In the genomic region with DNA sequence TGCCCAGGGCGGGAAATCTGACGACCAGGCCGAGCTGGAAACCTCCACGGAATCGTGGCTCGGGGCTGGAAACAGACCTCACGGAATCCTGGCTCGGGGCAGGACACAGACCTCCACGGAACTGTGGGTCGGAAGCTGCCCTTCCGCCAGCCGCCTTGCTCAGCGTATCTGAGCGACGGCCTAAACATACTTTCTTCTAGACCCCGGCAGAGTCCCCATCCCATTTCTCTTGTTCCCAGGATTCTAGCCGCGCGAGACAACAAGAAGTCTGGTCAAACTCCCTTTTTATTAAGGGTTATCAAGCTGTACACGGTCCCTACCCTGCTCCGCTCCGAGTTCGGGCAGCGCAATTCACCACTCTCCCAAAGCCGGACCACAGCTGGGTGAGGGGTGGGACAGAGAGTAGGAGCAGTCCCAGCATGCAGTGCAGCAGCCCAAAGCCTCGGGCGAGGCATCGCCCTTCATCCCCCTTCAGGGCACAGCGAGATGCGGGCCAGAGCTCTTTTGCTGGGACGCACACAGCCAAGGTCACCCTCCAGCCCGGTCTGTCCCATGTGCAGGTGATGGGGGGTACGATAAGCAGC, we compare ENCODE assay signal across 8 cellular contexts. TPM values are rescaled to one million over a fixed set of nuclear protein-coding genes. Genes with fewer than 3 reads are reported as not detected.
A peak's percentile ranks its signal among the peaks of the same experiment; 100 is the strongest.
DNase-seq lines count a peak whose midpoint lies in the region; ATAC-seq, FAIRE-seq and TF ChIP-seq lines count a peak whose summit lies in the region.

No MANE protein-coding gene starts in this region.

- peaks cover 4 to 62% (median 31%) of the 10 kb centered on the region in 11 experiments; a peak in 16 of 22 replicates for H4K20me1 ChIP-seq in BLaER1 treated with 17β-estradiol and CSF1 and Interleukin-3, amounts not matched to agents 10 nM and 100 nM
- no peaks in the 10 kb centered on the region for H4K20me1 ChIP-seq in MM.1S (ENCODE audit: insufficient read depth, low read length)
- H4K20me1 ChIP-seq in H1 (replicated peaks in 1 of 2; ENCODE audit: control insufficient read depth in 1 of 2, insufficient read depth in 2 of 2, low read length in 2 of 2) = peaks cover 0 to 8% of the 10 kb centered on the region in 2 experiments

- no peaks in the 10 kb centered on the region for H3K27me3 Mint-ChIP-seq in neural crest cell (ENCODE audit: low read depth)

- peak in 1 of 2 experiments; percentile 89; a peak in 2 of 3 replicates for TF ChIP-seq POLR2A in H1 (IDR thresholded peaks at IDR 0.05; ENCODE audit: control extremely low read depth in 1 of 2, low read depth in 2 of 2, low read length in 2 of 2)

- peak overlapping the region; percentile 47 to 72 (median 61) for H3K4me3 ChIP-seq in BLaER1 treated with 17β-estradiol and CSF1 and Interleukin-3, amounts not matched to agents 10 nM and 100 nM
- H3K4me3 ChIP-seq in MM.1S (ENCODE audit: low read length) (peak overlapping the region; percentile 76; the same call in 1 of the 2 replicates), H1 (ENCODE audit: extremely low read depth in 1 of 4, insufficient read depth in 2 of 4, low read depth in 3 of 4, low read length in 4 of 4) (peak overlapping the region; percentile 32 to 80 (median 70); a peak in 7 of 8 replicates)

- ATAC-seq in GM19351 (IDR thresholded peaks at IDR 0.05; ENCODE audit: unreplicated experiment) = no peak
- no peak for ATAC-seq in sciatic nerve
- ATAC-seq in HG02588 (IDR thresholded peaks at IDR 0.05; ENCODE audit: unreplicated experiment) = no peak

- peak overlapping the region; percentile 93 for H3K18ac ChIP-seq in H1 (ENCODE audit: extremely low read depth, low read length)

- no peaks in the 10 kb centered on the region; the same call in 1 of the 2 replicates for H3K79me1 ChIP-seq in H1 (ENCODE audit: low read depth, low read length)

- H3K56ac ChIP-seq in H1 (replicated peaks; ENCODE audit: insufficient read length, low read depth, low read length) = peak overlapping the region; percentile 12

- peaks cover 19% of the 10 kb centered on the region for H3K4me1 Mint-ChIP-seq in neural crest cell

- DNase-seq in MM.1S (no peak), H1 (ENCODE audit: low read depth in 1 of 2, low spot score in 2 of 2) (peak in 1 of 2 experiments; percentile 77), neural crest cell (ENCODE audit: low read depth, low spot score) (no peak), sciatic nerve (ENCODE audit: low spot score) (no peak)
- DNase-seq in stimulated activated CD4-positive, alpha-beta T cell treated with anti-CD3 and anti-CD28 coated beads, Interleukin-4, amount 100 ng/mL, for 1 hour = no peak

- no peak overlapping the region for H2BK20ac ChIP-seq in H1 (ENCODE audit: low read length)

- POLR2A ChIA-PET in H1 (lab: Charles Lee; ENCODE audit: partially characterized antibody) = interaction anchor here (0.6 to 14.0 kb wide), 30 partner anchors 8 to 195 kb away, joined by 3 to 190 read pairs (median 4); a partner anchor contains a TSS

- peak overlapping the region; percentile 83 for H3K14ac ChIP-seq in H1 (ENCODE audit: insufficient read length)

- no peaks in the 10 kb centered on the region for H3K9me3 ChIP-seq in BLaER1 treated with 17β-estradiol and CSF1 and Interleukin-3, amounts not matched to agents 10 nM and 100 nM (replicated peaks in 1 of 11)
- H3K9me3 ChIP-seq in MM.1S (replicated peaks; ENCODE audit: insufficient read depth, low read length) = no peaks in the 10 kb centered on the region
- no peaks in the 10 kb centered on the region for H3K9me3 ChIP-seq in H1 (ENCODE audit: insufficient read depth in 2 of 2, low read depth in 1 of 2, low read length in 1 of 2)

- H2BK5ac ChIP-seq in H1 (ENCODE audit: low read depth, low read length) = peak overlapping the region; percentile 97

- no peaks in the 10 kb centered on the region for H3K9me2 ChIP-seq in MM.1S (replicated peaks; ENCODE audit: insufficient read depth, low read length)

- H2BK15ac ChIP-seq in H1 (ENCODE audit: low read length) = no peak overlapping the region

- H3K36me3 ChIP-seq in BLaER1 treated with 17β-estradiol and CSF1 and Interleukin-3, amounts not matched to agents 10 nM and 100 nM = peaks cover 51 to 74% (median 57%) of the 10 kb centered on the region in 11 experiments
- no peaks in the 10 kb centered on the region; the same call in 1 of the 2 replicates for H3K36me3 ChIP-seq in MM.1S (replicated peaks; ENCODE audit: insufficient read depth, low read length)
- H3K36me3 ChIP-seq in H1 (ENCODE audit: control insufficient read depth in 2 of 4, insufficient read depth in 4 of 4, low read length in 3 of 4) = peaks cover 17 to 44% (median 35%) of the 10 kb centered on the region in 4 experiments; a peak in 7 of 8 replicates

- H2AFZ ChIP-seq in MM.1S (ENCODE audit: low read length) (no peak overlapping the region), H1 (ENCODE audit: low read length) (0 out of 2 replicates have a peak overlapping the region, but pooled peaks have one; percentile 75)

- peak overlapping the region; percentile 83 for H3K4me3 Mint-ChIP-seq in neural crest cell

- peak overlapping the region; percentile 31 to 89 (median 74); a peak in 21 of 22 replicates for H3K9ac ChIP-seq in BLaER1 treated with 17β-estradiol and CSF1 and Interleukin-3, amounts not matched to agents 10 nM and 100 nM
- no peak overlapping the region; the same call in 1 of the 2 replicates for H3K9ac ChIP-seq in MM.1S (ENCODE audit: low read length)
- H3K9ac ChIP-seq in H1 (replicated peaks in 1 of 4; ENCODE audit: extremely low read depth in 1 of 4, low read depth in 3 of 4, low read length in 3 of 4) = peak overlapping the region in 3 of 4 experiments; percentile 74 to 89 (median 87); a peak in 6 of 7 replicates

- peak overlapping the region; percentile 12 for H4K5ac ChIP-seq in H1 (ENCODE audit: insufficient read length, low read depth, low read length)

- H3K27ac ChIP-seq in BLaER1 treated with 17β-estradiol and CSF1 and Interleukin-3, amounts not matched to agents 10 nM and 100 nM = peak overlapping the region in 9 of 11 experiments; percentile 69 to 89 (median 74); a peak in 18 of 22 replicates
- H3K27ac ChIP-seq in MM.1S (ENCODE audit: low read length) = no peak overlapping the region
- peak overlapping the region; percentile 76; the same call in 1 of the 2 replicates for H3K27ac ChIP-seq in H1 (ENCODE audit: low read depth, low read length)

- peak overlapping the region; percentile 95 for H3K27ac Mint-ChIP-seq in neural crest cell (ENCODE audit: unreplicated experiment)

- WGBS in H1 (ENCODE audit: extremely low coverage in 1 of 2, insufficient coverage in 1 of 2, insufficient read length in 1 of 2, insufficient replicate concordance in 2 of 2, low coverage in 1 of 2, low lambda C conversion rate in 2 of 2, missing lambda C conversion rate in 1 of 2), 2 experiments = 18% methylated on average over 33 of the region's 33 CpGs; no CpG with 5 or more reads in 1 of the 2 experiments

- intact Hi-C loops in sciatic nerve (cut with DNase I) = loop anchor here (5.0 kb wide), 2 partner anchors 42 to 822 kb away; a partner anchor contains a TSS

- H3K9me3 Mint-ChIP-seq in neural crest cell = no peaks in the 10 kb centered on the region

- H3K79me2 ChIP-seq in MM.1S (ENCODE audit: low read length) = peaks cover 6% of the 10 kb centered on the region; the same call in 1 of the 2 replicates
- no peaks in the 10 kb centered on the region for H3K79me2 ChIP-seq in H1 (ENCODE audit: control insufficient read depth in 1 of 2, insufficient read depth in 2 of 2, low read length in 2 of 2)

- peak overlapping the region; percentile 1; the same call in 1 of the 2 replicates for H2AK5ac ChIP-seq in H1 (ENCODE audit: low read depth, low read length)

- TF ChIP-seq CTCF in MM.1S (IDR thresholded peaks at IDR 0.05; ENCODE audit: low read length) (no peak), H1 (IDR thresholded peaks at IDR 0.05; ENCODE audit: control extremely low read depth in 1 of 3, insufficient read depth in 1 of 3, low read depth in 1 of 3, low read length in 3 of 3) (peak in 1 of 3 experiments; percentile 2; a peak in 1 of 4 replicates), neural crest cell (conservative IDR thresholded peaks at IDR 0.05) (no peak)

- H3K36me3 Mint-ChIP-seq in neural crest cell (ENCODE audit: low read depth) = peaks cover 5% of the 10 kb centered on the region

- peak in 1 of 2 experiments; percentile 11; a peak in 1 of 4 replicates for TF ChIP-seq RAD21 in H1 (IDR thresholded peaks at IDR 0.05 in 1 of 2, conservative IDR thresholded peaks at IDR 0.05 in 1 of 2; ENCODE audit: low read depth in 2 of 2, low read length in 2 of 2)

- H3K23ac ChIP-seq in H1 (ENCODE audit: insufficient read length) = no peak overlapping the region

- H2BK120ac ChIP-seq in H1 (replicated peaks; ENCODE audit: low read depth, low read length) = no peak overlapping the region

- H2BK12ac ChIP-seq in H1 (ENCODE audit: low read depth, low read length) = peak overlapping the region; percentile 87

- peak; percentile 28 for FAIRE-seq in H1 (lab: Jason Lieb, UNC)

- no peaks in the 10 kb centered on the region for H3K27me3 ChIP-seq in BLaER1 treated with 17β-estradiol and CSF1 and Interleukin-3, amounts not matched to agents 10 nM and 100 nM
- H3K27me3 ChIP-seq in MM.1S (replicated peaks; ENCODE audit: insufficient read depth, low read length) (no peaks in the 10 kb centered on the region), H1 (replicated peaks in 1 of 4; ENCODE audit: control insufficient read depth in 3 of 4, extremely low read depth in 1 of 4, insufficient read depth in 3 of 4, low read length in 3 of 4) (no peaks in the 10 kb centered on the region; a peak in 1 of 7 replicates)

- H3K4me2 ChIP-seq in BLaER1 treated with 17β-estradiol and CSF1 and Interleukin-3, amounts not matched to agents 10 nM and 100 nM = peak overlapping the region; percentile 87 to 100 (median 98)
- H3K4me2 ChIP-seq in MM.1S (ENCODE audit: low read depth, low read length) (peak overlapping the region; percentile 99; the same call in 1 of the 2 replicates), H1 (ENCODE audit: insufficient read depth in 1 of 2, low read depth in 2 of 2, low read length in 2 of 2) (peak overlapping the region; percentile 88 to 96)

- H3K4ac ChIP-seq in H1 (replicated peaks; ENCODE audit: insufficient read length, low read depth, low read length) = peak overlapping the region; percentile 94

- H3K23me2 ChIP-seq in H1 (ENCODE audit: low read depth, low read length) = peaks cover 14% of the 10 kb centered on the region

- TF ChIP-seq EP300 in H1 (IDR thresholded peaks at IDR 0.05; ENCODE audit: borderline replicate concordance in 1 of 2, low read depth in 2 of 2, low read length in 2 of 2) = no peak

- H3F3A ChIP-seq in MM.1S (ENCODE audit: insufficient read depth, low read length) = peaks cover 17% of the 10 kb centered on the region; the same call in 1 of the 2 replicates

- H4K8ac ChIP-seq in H1 (ENCODE audit: extremely low read depth, insufficient read depth, low read length) = peak overlapping the region; percentile 95

- H3K4me1 ChIP-seq in BLaER1 treated with 17β-estradiol and CSF1 and Interleukin-3, amounts not matched to agents 10 nM and 100 nM = peaks cover 40 to 60% (median 52%) of the 10 kb centered on the region in 10 experiments
- peaks cover 13% of the 10 kb centered on the region for H3K4me1 ChIP-seq in MM.1S (ENCODE audit: low read length)
- peaks cover 0 to 12% (median 6%) of the 10 kb centered on the region in 4 experiments; a peak in 3 of 7 replicates for H3K4me1 ChIP-seq in H1 (replicated peaks in 1 of 4; ENCODE audit: control insufficient read depth in 3 of 4, insufficient read depth in 4 of 4, low read length in 3 of 4)

- peak overlapping the region; percentile 97 for H4K91ac ChIP-seq in H1 (replicated peaks; ENCODE audit: insufficient read length, low read length)

- CTCF ChIA-PET in H1 (lab: Charles Lee; ENCODE audit: partially characterized antibody) = interaction anchor here (0.6 to 1.8 kb wide), 11 partner anchors 9 to 280 kb away, joined by 3 to 6 read pairs (median 3); a partner anchor contains a TSS

RNA-seq across cellular contexts. Expression of a gene that starts 0.4 kb away (rescaled TPM):
- 44.9 and 49.9 TPM in 2 replicates for total RNA-seq in H1 (2021; fragmentation: NEBNext Ultra II Directional; extraction: Animal tissue kit (Norgen Biotek cat#: 25700))
- polyA plus RNA-seq in H1 (2011; rRNA removed) = 50.6 and 65.6 TPM in 2 replicates
- 49.8 TPM for polyA plus RNA-seq in H1 (2011; cell fraction: cytosol; rRNA removed)
- 157 TPM for polyA plus RNA-seq in H1 (2011; cell fraction: nucleus; rRNA removed)
- polyA plus RNA-seq in H1 (2012, experiment 1 of 2) = 70.4 to 78.0 TPM (median 75.7 TPM) in 4 replicates
- 49.9 TPM for polyA plus RNA-seq in H1 (2012, experiment 2 of 2)
- 37.5 TPM for polyA plus RNA-seq in H1 (2013, experiment 1 of 2)
- 34.5 TPM for polyA plus RNA-seq in H1 (2013, experiment 2 of 2)
- polyA minus RNA-seq in H1 (2011; rRNA and poly(A)+ RNA removed) = 79.1 and 91.0 TPM in 2 replicates
- polyA minus RNA-seq in H1 (2011; cell fraction: cytosol; rRNA and poly(A)+ RNA removed) = 25.9 TPM
- 63.5 TPM for polyA minus RNA-seq in H1 (2011; cell fraction: nucleus; rRNA and poly(A)+ RNA removed)
- 35.9 and 39.1 TPM in 2 replicates for total RNA-seq in neural crest cell
- total RNA-seq in sciatic nerve = 32.6 TPM

RNA-seq across cellular contexts. Expression of a gene that starts 10.2 kb away (rescaled TPM):
- total RNA-seq in H1 (2021; fragmentation: NEBNext Ultra II Directional; extraction: Animal tissue kit (Norgen Biotek cat#: 25700)) = 43.6 and 43.8 TPM in 2 replicates
- polyA plus RNA-seq in H1 (2011; rRNA removed) = 66.8 and 82.2 TPM in 2 replicates
- 47.5 TPM for polyA plus RNA-seq in H1 (2011; cell fraction: cytosol; rRNA removed)
- 77.0 TPM for polyA plus RNA-seq in H1 (2011; cell fraction: nucleus; rRNA removed)
- 36.0 to 48.2 TPM (median 43.0 TPM) in 4 replicates for polyA plus RNA-seq in H1 (2012, experiment 1 of 2)
- polyA plus RNA-seq in H1 (2012, experiment 2 of 2) = 67.7 TPM
- polyA plus RNA-seq in H1 (2013, experiment 1 of 2) = 46.7 TPM
- polyA plus RNA-seq in H1 (2013, experiment 2 of 2) = 47.3 TPM
- polyA minus RNA-seq in H1 (2011; rRNA and poly(A)+ RNA removed) = 95.5 and 105 TPM in 2 replicates
- polyA minus RNA-seq in H1 (2011; cell fraction: cytosol; rRNA and poly(A)+ RNA removed) = 44.2 TPM
- 45.0 TPM for polyA minus RNA-seq in H1 (2011; cell fraction: nucleus; rRNA and poly(A)+ RNA removed)
- 41.2 and 42.0 TPM in 2 replicates for total RNA-seq in neural crest cell
- 39.9 TPM for total RNA-seq in sciatic nerve

RNA-seq across cellular contexts. Expression of a gene that starts 10.4 kb away (rescaled TPM):
- 44.4 and 50.1 TPM in 2 replicates for total RNA-seq in H1 (2021; fragmentation: NEBNext Ultra II Directional; extraction: Animal tissue kit (Norgen Biotek cat#: 25700))
- 32.5 and 43.7 TPM in 2 replicates for polyA plus RNA-seq in H1 (2011; rRNA removed)
- polyA plus RNA-seq in H1 (2011; cell fraction: cytosol; rRNA removed) = 45.5 TPM
- 197 TPM for polyA plus RNA-seq in H1 (2011; cell fraction: nucleus; rRNA removed)
- 46.6 to 53.3 TPM (median 50.4 TPM) in 4 replicates for polyA plus RNA-seq in H1 (2012, experiment 1 of 2)
- polyA plus RNA-seq in H1 (2012, experiment 2 of 2) = 26.9 TPM
- polyA plus RNA-seq in H1 (2013, experiment 1 of 2) = 31.9 TPM
- polyA plus RNA-seq in H1 (2013, experiment 2 of 2) = 30.1 TPM
- polyA minus RNA-seq in H1 (2011; rRNA and poly(A)+ RNA removed) = 33.2 and 37.7 TPM in 2 replicates
- 29.0 TPM for polyA minus RNA-seq in H1 (2011; cell fraction: cytosol; rRNA and poly(A)+ RNA removed)
- polyA minus RNA-seq in H1 (2011; cell fraction: nucleus; rRNA and poly(A)+ RNA removed) = 67.9 TPM
- total RNA-seq in neural crest cell (36.4 and 40.3 TPM in 2 replicates), sciatic nerve (46.9 TPM)

RNA-seq across cellular contexts. Expression of a gene that starts 12.6 kb away (rescaled TPM):
- total RNA-seq in H1 (2021; fragmentation: NEBNext Ultra II Directional; extraction: Animal tissue kit (Norgen Biotek cat#: 25700)) = 16.0 and 16.6 TPM in 2 replicates
- polyA plus RNA-seq in H1 (2011; rRNA removed) = 17.9 and 20.2 TPM in 2 replicates
- 18.0 TPM for polyA plus RNA-seq in H1 (2011; cell fraction: cytosol; rRNA removed)
- 33.8 TPM for polyA plus RNA-seq in H1 (2011; cell fraction: nucleus; rRNA removed)
- 7.8 to 14.5 TPM (median 12.7 TPM) in 4 replicates for polyA plus RNA-seq in H1 (2012, experiment 1 of 2)
- 15.2 TPM for polyA plus RNA-seq in H1 (2012, experiment 2 of 2)
- polyA plus RNA-seq in H1 (2013, experiment 1 of 2) = 12.0 TPM
- polyA plus RNA-seq in H1 (2013, experiment 2 of 2) = 11.6 TPM
- 13.1 and 17.2 TPM in 2 replicates for polyA minus RNA-seq in H1 (2011; rRNA and poly(A)+ RNA removed)
- 6.4 TPM for polyA minus RNA-seq in H1 (2011; cell fraction: cytosol; rRNA and poly(A)+ RNA removed)
- 10.4 TPM for polyA minus RNA-seq in H1 (2011; cell fraction: nucleus; rRNA and poly(A)+ RNA removed)
- total RNA-seq in neural crest cell (26.6 and 30.1 TPM in 2 replicates), sciatic nerve (40.8 TPM)

RNA-seq across cellular contexts. Expression of a gene that starts 26.0 kb away (rescaled TPM):
- total RNA-seq in H1 (2021; fragmentation: NEBNext Ultra II Directional; extraction: Animal tissue kit (Norgen Biotek cat#: 25700)) = 3.2 and 3.7 TPM in 2 replicates
- polyA plus RNA-seq in H1 (2011; rRNA removed) = 3.7 and 4.0 TPM in 2 replicates
- polyA plus RNA-seq in H1 (2011; cell fraction: cytosol; rRNA removed) = 4.0 TPM
- polyA plus RNA-seq in H1 (2011; cell fraction: nucleus; rRNA removed) = 7.6 TPM
- 2.2 to 4.8 TPM (median 3.3 TPM) in 4 replicates for polyA plus RNA-seq in H1 (2012, experiment 1 of 2)
- polyA plus RNA-seq in H1 (2012, experiment 2 of 2) = 1.3 TPM
- 4.1 TPM for polyA plus RNA-seq in H1 (2013, experiment 1 of 2)
- polyA plus RNA-seq in H1 (2013, experiment 2 of 2) = 3.8 TPM
- 2.5 and 3.3 TPM in 2 replicates for polyA minus RNA-seq in H1 (2011; rRNA and poly(A)+ RNA removed)
- 1.8 TPM for polyA minus RNA-seq in H1 (2011; cell fraction: cytosol; rRNA and poly(A)+ RNA removed)
- polyA minus RNA-seq in H1 (2011; cell fraction: nucleus; rRNA and poly(A)+ RNA removed) = 7.1 TPM
- total RNA-seq in neural crest cell = 11.2 and 12.7 TPM in 2 replicates
- total RNA-seq in sciatic nerve = 4.2 TPM
